Comparison of ENCODE assay signal across 8 cellular contexts in the genomic region with DNA sequence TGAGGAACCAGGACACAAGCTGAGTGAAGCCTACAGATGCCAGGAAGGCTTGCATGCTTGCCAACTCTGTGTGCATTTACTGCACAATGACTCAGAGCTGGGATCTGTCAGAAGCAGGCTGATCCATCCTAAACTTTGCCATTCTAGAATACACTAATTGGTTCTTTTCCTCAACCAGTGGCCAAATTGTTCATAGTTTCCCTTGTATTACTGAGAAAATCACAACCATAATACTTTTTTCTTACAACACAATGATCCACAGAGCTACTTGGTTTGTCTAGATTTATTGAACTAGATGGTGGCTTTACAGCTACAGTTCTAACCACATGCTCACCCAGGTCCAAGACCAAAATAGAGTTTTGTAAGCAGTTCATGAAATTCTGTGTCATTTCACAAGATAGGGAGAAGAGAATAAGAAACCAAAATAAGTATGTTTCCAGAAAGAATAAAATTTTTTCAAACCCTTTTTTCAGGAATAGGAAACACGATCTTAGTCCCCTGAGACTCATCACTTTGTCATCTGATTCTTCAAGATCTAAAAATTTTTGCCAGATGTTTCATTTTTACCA. TPM values are rescaled to one million over a fixed set of nuclear protein-coding genes. Genes with fewer than 3 reads are reported as not detected.
DNase-seq lines count a peak whose midpoint lies in the region; ATAC-seq and TF ChIP-seq lines count a peak whose summit lies in the region.

No MANE protein-coding gene starts in this region.

- TF ChIP-seq EP300 in SK-N-SH (IDR thresholded peaks at IDR 0.05; ENCODE audit: borderline replicate concordance in 1 of 2, low read depth in 1 of 2, low read length in 1 of 2) = peak in 1 of 2 experiments; percentile 77; a peak in 1 of 4 replicates
- TF ChIP-seq EP300 in stomach (IDR thresholded peaks at IDR 0.05) = no peak

- WGBS in SK-N-SH (ENCODE audit: low lambda C conversion rate) = 7% methylated on average over 1 of the region's 1 CpG
- WGBS in stomach, 5 donors = 46 to 81% (median 71%) methylated on average over 1 of the region's 1 CpG

- peak; percentile 18; the same call in 1 of the 2 replicates for TF ChIP-seq RAD21 in SK-N-SH (IDR thresholded peaks at IDR 0.05; ENCODE audit: low read length)

- H3K36me3 ChIP-seq in SK-N-SH (replicated peaks in 1 of 2; ENCODE audit: control insufficient read depth in 1 of 2, insufficient read depth in 2 of 2, low read length in 1 of 2) (no peaks in the 10 kb centered on the region), stomach (no peaks in the 10 kb centered on the region)

- H2AFZ ChIP-seq in SK-N-SH (ENCODE audit: low read depth) = no peak overlapping the region

- intact Hi-C loops in stomach (cut with DNase I; ENCODE audit: low total_unique reads) = no loop called here

- CTCF ChIA-PET in SK-N-SH (lab: Yijun Ruan, JAX) = no interaction called here

- peak overlapping the region; percentile 57; the same call in 1 of the 2 replicates for H3K9ac ChIP-seq in SK-N-SH

- POLR2A ChIA-PET in SK-N-SH (lab: Yijun Ruan, JAX) = no interaction called here

- H3F3A ChIP-seq in SK-N-SH (replicated peaks; ENCODE audit: insufficient read depth) = peaks cover 45% of the 10 kb centered on the region

- H3K27me3 ChIP-seq in SK-N-SH (ENCODE audit: insufficient read depth) (no peaks in the 10 kb centered on the region), stomach (no peaks in the 10 kb centered on the region)

- H4K20me1 ChIP-seq in SK-N-SH (ENCODE audit: insufficient read depth) = no peaks in the 10 kb centered on the region

- no peaks in the 10 kb centered on the region for H3K9me2 ChIP-seq in SK-N-SH

- TF ChIP-seq POLR2A in stomach (IDR thresholded peaks at IDR 0.05) = no peak

- H3K4me2 ChIP-seq in SK-N-SH = peak overlapping the region; percentile 39

- H3K79me2 ChIP-seq in SK-N-SH (ENCODE audit: insufficient read depth) = no peaks in the 10 kb centered on the region

- no peaks in the 10 kb centered on the region for H3K9me3 ChIP-seq in SK-N-SH
- no peaks in the 10 kb centered on the region for H3K9me3 ChIP-seq in stomach

- H3K4me3 ChIP-seq in HFF-Myc (replicated peaks; ENCODE audit: low read depth, low read length) (no peak overlapping the region), SK-N-SH (ENCODE audit: low read depth in 2 of 2, low read length in 1 of 2) (no peak overlapping the region), stomach (no peak overlapping the region)

- no peak for ATAC-seq in HG03108 (IDR thresholded peaks at IDR 0.05; ENCODE audit: unreplicated experiment)

- no peak for TF ChIP-seq CTCF in HFF-Myc (IDR thresholded peaks at IDR 0.05; ENCODE audit: low read depth, low read length, missing control alignments)
- no peak for TF ChIP-seq CTCF in SK-N-SH (IDR thresholded peaks at IDR 0.05)
- TF ChIP-seq CTCF in stomach (IDR thresholded peaks at IDR 0.05) = no peak

- H3K4me1 ChIP-seq in SK-N-SH (ENCODE audit: control insufficient read depth in 1 of 2, insufficient read depth in 2 of 2, low read depth in 1 of 2, low read length in 1 of 2) = peaks cover 3 to 36% of the 10 kb centered on the region in 2 experiments
- peaks cover 6 to 54% (median 31%) of the 10 kb centered on the region in 4 donors for H3K4me1 ChIP-seq in stomach

- H3K27ac ChIP-seq in SK-N-SH (ENCODE audit: low read depth in 2 of 2, low read length in 1 of 2) (peak overlapping the region; percentile 79 to 98), stomach (peak overlapping the region in 2 of 5 donors; percentile 10 to 17)

- DNase-seq in HFF-Myc (ENCODE audit: extremely low read depth, low read depth) (peak; percentile 63), SK-N-SH (no peak), foreskin melanocyte (peak; percentile 36), stomach (peak; percentile 75), UCSD-AML1 (lab: John Stamatoyannopoulos, UW; ENCODE audit: unreplicated experiment) (no peak), NCI-H2081 treated with DMSO at 0.1 percent for 48 hours (lab: John Stamatoyannopoulos, UW) (no peak)
- DNase-seq in activated CD8-positive, alpha-beta memory T cell treated with anti-CD3 and anti-CD28 coated beads, Interleukin-2, amount 50 U/mL, for 4 hours = no peak

TF ChIP-seq in SK-N-SH, 30 proteins besides CTCF, POLR2A, EP300 and RAD21 (continues in another document):
- no peak for TF ChIP-seq FOXJ3 (CRISPR knock-in tag; IDR thresholded peaks at IDR 0.05)
- 0 out of 2 replicates have a peak, but pooled peaks have one; percentile 15 for TF ChIP-seq TAF1 (IDR thresholded peaks at IDR 0.05; ENCODE audit: borderline replicate concordance, low read depth, low read length)
- peak; percentile 95 for TF ChIP-seq FOSL2 (IDR thresholded peaks at IDR 0.05; ENCODE audit: borderline replicate concordance, low read depth)
- no peak for TF ChIP-seq MXI1 (IDR thresholded peaks at IDR 0.05; ENCODE audit: low read depth, low read length)
- TF ChIP-seq CHD2 (IDR thresholded peaks at IDR 0.05; ENCODE audit: low read length, partially characterized antibody) = no peak
- TF ChIP-seq, protein P1, sequence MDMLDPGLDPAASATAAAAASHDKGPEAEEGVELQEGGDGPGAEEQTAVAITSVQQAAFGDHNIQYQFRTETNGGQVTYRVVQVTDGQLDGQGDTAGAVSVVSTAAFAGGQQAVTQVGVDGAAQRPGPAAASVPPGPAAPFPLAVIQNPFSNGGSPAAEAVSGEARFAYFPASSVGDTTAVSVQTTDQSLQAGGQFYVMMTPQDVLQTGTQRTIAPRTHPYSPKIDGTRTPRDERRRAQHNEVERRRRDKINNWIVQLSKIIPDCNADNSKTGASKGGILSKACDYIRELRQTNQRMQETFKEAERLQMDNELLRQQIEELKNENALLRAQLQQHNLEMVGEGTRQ (IDR thresholded peaks at IDR 0.05; ENCODE audit: borderline replicate concordance, low read depth, low read length) = no peak
- no peak for TF ChIP-seq RFX5 (IDR thresholded peaks at IDR 0.05; ENCODE audit: low read length)
- TF ChIP-seq, protein P2, sequence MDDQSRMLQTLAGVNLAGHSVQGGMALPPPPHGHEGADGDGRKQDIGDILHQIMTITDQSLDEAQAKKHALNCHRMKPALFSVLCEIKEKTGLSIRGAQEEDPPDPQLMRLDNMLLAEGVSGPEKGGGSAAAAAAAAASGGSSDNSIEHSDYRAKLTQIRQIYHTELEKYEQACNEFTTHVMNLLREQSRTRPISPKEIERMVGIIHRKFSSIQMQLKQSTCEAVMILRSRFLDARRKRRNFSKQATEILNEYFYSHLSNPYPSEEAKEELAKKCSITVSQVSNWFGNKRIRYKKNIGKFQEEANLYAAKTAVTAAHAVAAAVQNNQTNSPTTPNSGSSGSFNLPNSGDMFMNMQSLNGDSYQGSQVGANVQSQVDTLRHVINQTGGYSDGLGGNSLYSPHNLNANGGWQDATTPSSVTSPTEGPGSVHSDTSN (IDR thresholded peaks at IDR 0.05) = peak; percentile 93
- TF ChIP-seq RCOR1 (IDR thresholded peaks at IDR 0.05; ENCODE audit: low read length) = no peak
- TF ChIP-seq, protein P3, sequence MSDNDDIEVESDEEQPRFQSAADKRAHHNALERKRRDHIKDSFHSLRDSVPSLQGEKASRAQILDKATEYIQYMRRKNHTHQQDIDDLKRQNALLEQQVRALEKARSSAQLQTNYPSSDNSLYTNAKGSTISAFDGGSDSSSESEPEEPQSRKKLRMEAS (IDR thresholded peaks at IDR 0.05; ENCODE audit: low read depth) = peak; percentile 73
- TF ChIP-seq MEF2A (IDR thresholded peaks at IDR 0.05; ENCODE audit: borderline replicate concordance, low read depth) = no peak
- TF ChIP-seq, protein P4, sequence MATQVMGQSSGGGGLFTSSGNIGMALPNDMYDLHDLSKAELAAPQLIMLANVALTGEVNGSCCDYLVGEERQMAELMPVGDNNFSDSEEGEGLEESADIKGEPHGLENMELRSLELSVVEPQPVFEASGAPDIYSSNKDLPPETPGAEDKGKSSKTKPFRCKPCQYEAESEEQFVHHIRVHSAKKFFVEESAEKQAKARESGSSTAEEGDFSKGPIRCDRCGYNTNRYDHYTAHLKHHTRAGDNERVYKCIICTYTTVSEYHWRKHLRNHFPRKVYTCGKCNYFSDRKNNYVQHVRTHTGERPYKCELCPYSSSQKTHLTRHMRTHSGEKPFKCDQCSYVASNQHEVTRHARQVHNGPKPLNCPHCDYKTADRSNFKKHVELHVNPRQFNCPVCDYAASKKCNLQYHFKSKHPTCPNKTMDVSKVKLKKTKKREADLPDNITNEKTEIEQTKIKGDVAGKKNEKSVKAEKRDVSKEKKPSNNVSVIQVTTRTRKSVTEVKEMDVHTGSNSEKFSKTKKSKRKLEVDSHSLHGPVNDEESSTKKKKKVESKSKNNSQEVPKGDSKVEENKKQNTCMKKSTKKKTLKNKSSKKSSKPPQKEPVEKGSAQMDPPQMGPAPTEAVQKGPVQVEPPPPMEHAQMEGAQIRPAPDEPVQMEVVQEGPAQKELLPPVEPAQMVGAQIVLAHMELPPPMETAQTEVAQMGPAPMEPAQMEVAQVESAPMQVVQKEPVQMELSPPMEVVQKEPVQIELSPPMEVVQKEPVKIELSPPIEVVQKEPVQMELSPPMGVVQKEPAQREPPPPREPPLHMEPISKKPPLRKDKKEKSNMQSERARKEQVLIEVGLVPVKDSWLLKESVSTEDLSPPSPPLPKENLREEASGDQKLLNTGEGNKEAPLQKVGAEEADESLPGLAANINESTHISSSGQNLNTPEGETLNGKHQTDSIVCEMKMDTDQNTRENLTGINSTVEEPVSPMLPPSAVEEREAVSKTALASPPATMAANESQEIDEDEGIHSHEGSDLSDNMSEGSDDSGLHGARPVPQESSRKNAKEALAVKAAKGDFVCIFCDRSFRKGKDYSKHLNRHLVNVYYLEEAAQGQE (IDR thresholded peaks at IDR 0.05; ENCODE audit: low read depth, low read length) = 0 out of 2 replicates have a peak, but pooled peaks have one; percentile 47
- peak; percentile 52; the same call in 1 of the 2 replicates for TF ChIP-seq POLR2AphosphoS5 (IDR thresholded peaks at IDR 0.05; ENCODE audit: low read depth, low read length)
- TF ChIP-seq SMC3 (IDR thresholded peaks at IDR 0.05; ENCODE audit: low read depth, low read length) = no peak
- no peak for TF ChIP-seq EZH2phosphoT487 (IDR thresholded peaks at IDR 0.05; ENCODE audit: borderline replicate concordance, low read depth)
- peak; percentile 8; the same call in 1 of the 2 replicates for TF ChIP-seq TEAD4 (IDR thresholded peaks at IDR 0.05; ENCODE audit: borderline replicate concordance, insufficient read depth)
- no peak for TF ChIP-seq GATA2 (CRISPR knock-in tag; IDR thresholded peaks at IDR 0.05)
- TF ChIP-seq RXRA (IDR thresholded peaks at IDR 0.05; ENCODE audit: borderline replicate concordance, low read depth) = no peak; the same call in 1 of the 2 replicates
- TF ChIP-seq TCF12 (IDR thresholded peaks at IDR 0.05) = peak; percentile 85
- no peak for TF ChIP-seq ELF1 (IDR thresholded peaks at IDR 0.05)
- peak; percentile 97 for TF ChIP-seq NFIC (IDR thresholded peaks at IDR 0.05; ENCODE audit: borderline replicate concordance)

RNA-seq across cellular contexts. Expression of a gene that starts 21.0 kb away (rescaled TPM):
- 101 and 138 TPM in 2 replicates for polyA plus RNA-seq in SK-N-SH (2012; rRNA removed)
- polyA plus RNA-seq in SK-N-SH (2012; cell fraction: cytosol; rRNA removed) = 138 and 169 TPM in 2 replicates
- 35.8 and 67.6 TPM in 2 replicates for polyA plus RNA-seq in SK-N-SH (2012; cell fraction: nucleus; rRNA removed)
- 10 to 100 TPM in 1 of 5 donors, 1 to 10 TPM in 1, not detected in 3; 2.2 to 27.9 TPM for total RNA-seq in stomach
- polyA plus RNA-seq in stomach = 10 to 100 TPM in 1 of 3 donors, 1 to 10 TPM in 2; 2.2 to 11.3 (median 2.7) TPM

Comparison
In these comparisons a context has a peak if more than half of its experiments do, and no peak if none do; other contexts are left out.
1. DNase-seq: peak in HFF-Myc (single experiment), foreskin melanocyte (single experiment) and stomach (single experiment); none in SK-N-SH (single experiment), activated CD8-positive, alpha-beta memory T cell treated with anti-CD3 and anti-CD28 coated beads, Interleukin-2, amount 50 U/mL, for 4 hours (single experiment), UCSD-AML1 (single experiment) and NCI-H2081 treated with DMSO at 0.1 percent for 48 hours (single experiment).